ENCODE assay signal across 8 cellular contexts in genomic region chr9:113581865-113582697, GRCh38.
DNase-seq lines count a peak whose midpoint lies in the region; ATAC-seq and TF ChIP-seq lines count a peak whose summit lies in the region.

No MANE protein-coding gene starts in this region.

- H3K27ac ChIP-seq in 22Rv1 (peak overlapping the region; percentile 72; the same call in 1 of the 2 replicates), VCaP (peak overlapping the region; percentile 98), lung (ENCODE audit: low read depth in 1 of 2, low read length in 1 of 2) (peak overlapping the region; percentile 46 to 89)

- H3K27me3 ChIP-seq in lung (ENCODE audit: control insufficient read depth, insufficient read depth) = no peaks in the 10 kb centered on the region

- H3K9me3 ChIP-seq in lung (ENCODE audit: control insufficient read depth in 2 of 2, insufficient read depth in 1 of 2, low read length in 1 of 2) = no peaks in the 10 kb centered on the region

- TF ChIP-seq CTCF in 22Rv1 (IDR thresholded peaks at IDR 0.05) (no peak), VCaP (conservative IDR thresholded peaks at IDR 0.05) (no peak), cardiac fibroblast (IDR thresholded peaks at IDR 0.05; ENCODE audit: low read depth, low read length) (peak; percentile 24), lung (IDR thresholded peaks at IDR 0.05; ENCODE audit: control extremely low read depth, extremely low read depth) (peak; percentile 36)

- H3K36me3 ChIP-seq in lung (ENCODE audit: control insufficient read depth in 2 of 2, insufficient read depth in 2 of 2, low read length in 2 of 2) = peaks cover 3 to 18% of the 10 kb centered on the region in 2 donors

- peaks cover 30 to 56% of the 10 kb centered on the region in 2 donors for H3K4me1 ChIP-seq in lung (ENCODE audit: control insufficient read depth in 2 of 2, insufficient read depth in 2 of 2, low read length in 2 of 2)

- H3K4me3 ChIP-seq in cardiac fibroblast (replicated peaks in 1 of 2; ENCODE audit: low read depth in 2 of 2, low read length in 2 of 2) (no peak overlapping the region), lung (no peak overlapping the region)

- ATAC-seq in GM18907 (IDR thresholded peaks at IDR 0.05; ENCODE audit: unreplicated experiment) (peak; percentile 84), HG03159 (IDR thresholded peaks at IDR 0.05; ENCODE audit: unreplicated experiment) (peak; percentile 89), lung (ENCODE audit: insufficient read depth, low FRiP score) (peak; percentile 77)

- 30 to 37% methylated on average over 17 of the region's 17 CpGs for WGBS in lung, 2 donors

- DNase-seq in cardiac fibroblast (ENCODE audit: low read depth in 2 of 2) = peak in 1 of 2 donors; percentile 52
- DNase-seq in lung (ENCODE audit: low spot score) = peak; percentile 76
- DNase-seq in stimulated activated CD8-positive, alpha-beta memory T cell treated with anti-CD3 and anti-CD28 coated beads, Interleukin-15, amount 100 ng/mL, for 4 hours (ENCODE audit: low read depth in 2 of 2) = peak; percentile 51 to 66
- no peak for DNase-seq in DMS114 treated with DMSO at 0.1 percent for 48 hours (lab: John Stamatoyannopoulos, UW; ENCODE audit: unreplicated experiment)

Comparison
In these comparisons a context has a peak if more than half of its experiments do, and no peak if none do; other contexts are left out.
1. CTCF ChIP-seq: peak in cardiac fibroblast (single experiment) and lung (single experiment); none in 22Rv1 (single experiment) and VCaP (single experiment).
2. Peak in every context shown above with its lines, with median percentiles within 50 percentile points of each other: H3K27ac ChIP-seq and ATAC-seq.